Comparison of ENCODE assay signal across 8 cellular contexts in genomic region chr2:237726401-237726830, GRCh38.
DNase-seq lines count a peak whose midpoint lies in the region; ATAC-seq and TF ChIP-seq lines count a peak whose summit lies in the region.

No MANE protein-coding gene starts in this region.

- H3K4me3 ChIP-seq in SK-N-SH (ENCODE audit: low read depth in 2 of 2, low read length in 1 of 2) = no peak overlapping the region
- H3K4me3 ChIP-seq in heart right ventricle = no peak overlapping the region
- no peak overlapping the region for H3K4me3 ChIP-seq in subcutaneous abdominal adipose tissue (ENCODE audit: low read depth in 1 of 5, low read length in 5 of 5)
- no peak overlapping the region for H3K4me3 ChIP-seq in smooth muscle cell

- H3K27me3 ChIP-seq in SK-N-SH (ENCODE audit: insufficient read depth) (no peaks in the 10 kb centered on the region), heart right ventricle (no peaks in the 10 kb centered on the region), subcutaneous abdominal adipose tissue (ENCODE audit: control insufficient read depth in 5 of 5, insufficient read depth in 4 of 5, low read length in 5 of 5) (no peaks in the 10 kb centered on the region), smooth muscle cell (ENCODE audit: low read depth) (no peaks in the 10 kb centered on the region)

- no peak; a peak in 2 of 4 replicates for TF ChIP-seq EP300 in SK-N-SH (IDR thresholded peaks at IDR 0.05; ENCODE audit: borderline replicate concordance in 1 of 2, low read depth in 1 of 2, low read length in 1 of 2)

- H3K9me3 ChIP-seq in SK-N-SH (no peaks in the 10 kb centered on the region), heart right ventricle (no peaks in the 10 kb centered on the region), subcutaneous abdominal adipose tissue (ENCODE audit: control insufficient read depth in 5 of 5, low read length in 5 of 5) (no peaks in the 10 kb centered on the region), smooth muscle cell (replicated peaks; ENCODE audit: low read depth) (no peaks in the 10 kb centered on the region)

- H3K36me3 ChIP-seq in SK-N-SH (replicated peaks in 1 of 2; ENCODE audit: control insufficient read depth in 1 of 2, insufficient read depth in 2 of 2, low read length in 1 of 2) (peaks cover 21 to 23% of the 10 kb centered on the region in 2 experiments), heart right ventricle (peaks cover 0 to 40% (median 0%) of the 10 kb centered on the region in 9 donors), subcutaneous abdominal adipose tissue (ENCODE audit: control insufficient read depth in 5 of 5, insufficient read depth in 5 of 5, low read length in 5 of 5) (peaks cover 0 to 9% (median 0%) of the 10 kb centered on the region in 5 donors), smooth muscle cell (ENCODE audit: low read depth) (no peaks in the 10 kb centered on the region)

- peaks cover 49% of the 10 kb centered on the region for H4K20me1 ChIP-seq in SK-N-SH (ENCODE audit: insufficient read depth)
- peaks cover 55% of the 10 kb centered on the region for H4K20me1 ChIP-seq in smooth muscle cell (ENCODE audit: low read depth)

- H3K79me2 ChIP-seq in SK-N-SH (ENCODE audit: insufficient read depth) (peaks cover 98% of the 10 kb centered on the region), smooth muscle cell (ENCODE audit: low read depth) (peaks cover 50% of the 10 kb centered on the region)

- H2AFZ ChIP-seq in SK-N-SH (ENCODE audit: low read depth) = no peak overlapping the region
- H2AFZ ChIP-seq in smooth muscle cell (ENCODE audit: low read depth) = no peak overlapping the region

- POLR2A ChIA-PET in SK-N-SH (lab: Yijun Ruan, JAX) = no interaction called here

- no peak for TF ChIP-seq RAD21 in SK-N-SH (IDR thresholded peaks at IDR 0.05; ENCODE audit: low read length)

- TF ChIP-seq CTCF in SK-N-SH (IDR thresholded peaks at IDR 0.05) (no peak), heart right ventricle (IDR thresholded peaks at IDR 0.05) (no peak), smooth muscle cell (IDR thresholded peaks at IDR 0.05; ENCODE audit: borderline replicate concordance, insufficient read depth, poor library complexity, severe bottlenecking) (no peak)

- no peaks in the 10 kb centered on the region for H3K9me2 ChIP-seq in SK-N-SH

- intact Hi-C loops in heart right ventricle (cut with DNase I) = no loop called here

- DNase-seq in NCI-H1105 (lab: John Stamatoyannopoulos, UW) (peak; percentile 92), SK-N-SH (peak; percentile 65), heart right ventricle (peak in 1 of 2 donors; percentile 79), smooth muscle cell (lab: John Stamatoyannopoulos, UW; ENCODE audit: unreplicated experiment) (no peak)

- peaks cover 34% of the 10 kb centered on the region for H3F3A ChIP-seq in SK-N-SH (replicated peaks; ENCODE audit: insufficient read depth)
- H3F3A ChIP-seq in smooth muscle cell (ENCODE audit: low read depth) = no peaks in the 10 kb centered on the region

- ATAC-seq in heart right ventricle (peak in 7 of 8 donors; percentile 14 to 76 (median 64)), GM21360 (IDR thresholded peaks at IDR 0.05; ENCODE audit: unreplicated experiment) (no peak), GM21619 (IDR thresholded peaks at IDR 0.05; ENCODE audit: unreplicated experiment) (no peak), GM21390 (IDR thresholded peaks at IDR 0.05; ENCODE audit: unreplicated experiment) (no peak)

- H3K4me1 ChIP-seq in SK-N-SH (ENCODE audit: control insufficient read depth in 1 of 2, insufficient read depth in 2 of 2, low read depth in 1 of 2, low read length in 1 of 2) (peaks cover 41 to 50% of the 10 kb centered on the region in 2 experiments), heart right ventricle (peaks cover 16 to 98% (median 93%) of the 10 kb centered on the region in 9 donors), subcutaneous abdominal adipose tissue (ENCODE audit: control insufficient read depth in 5 of 5, insufficient read depth in 5 of 5, low read length in 5 of 5) (peaks cover 5 to 79% (median 34%) of the 10 kb centered on the region in 5 donors), smooth muscle cell (ENCODE audit: low read depth) (peaks cover 13% of the 10 kb centered on the region)

- H3K27ac ChIP-seq in SK-N-SH (ENCODE audit: low read depth in 2 of 2, low read length in 1 of 2) (peak overlapping the region; percentile 63 to 65), heart right ventricle (peak overlapping the region in 7 of 10 donors; percentile 45 to 68 (median 55)), subcutaneous abdominal adipose tissue (ENCODE audit: low read depth, low read length) (peak overlapping the region; percentile 23), smooth muscle cell (ENCODE audit: low read depth) (no peak overlapping the region)

- H3K9ac ChIP-seq in SK-N-SH = no peak overlapping the region
- no peak overlapping the region for H3K9ac ChIP-seq in subcutaneous abdominal adipose tissue (ENCODE audit: low read length in 5 of 5)
- no peak overlapping the region for H3K9ac ChIP-seq in smooth muscle cell (ENCODE audit: low read depth)

- CTCF ChIA-PET in SK-N-SH (lab: Yijun Ruan, JAX) = interaction anchor here (0.8 to 2.8 kb wide), 6 partner anchors 9 to 152 kb away, joined by 3 to 14 read pairs (median 4); no protein-coding TSS in a partner anchor

- H3K4me2 ChIP-seq in SK-N-SH (peak overlapping the region; percentile 38; the same call in 1 of the 2 replicates), smooth muscle cell (no peak overlapping the region)

- 33% methylated on average over 7 of the region's 7 CpGs for WGBS in SK-N-SH (ENCODE audit: low lambda C conversion rate)
- WGBS in heart right ventricle, 2 donors = 12 to 14% methylated on average over 7 of the region's 7 CpGs
- WGBS in smooth muscle cell (ENCODE audit: low lambda C conversion rate) = 76% methylated on average over 7 of the region's 7 CpGs

TF ChIP-seq in SK-N-SH, 30 proteins besides CTCF, POLR2A, EP300 and RAD21:
- peak; percentile 31 for TF ChIP-seq CHD2 (IDR thresholded peaks at IDR 0.05; ENCODE audit: low read length, partially characterized antibody)
- peak; percentile 52 for TF ChIP-seq USF2 (IDR thresholded peaks at IDR 0.05; ENCODE audit: borderline replicate concordance, low read depth, low read length)
- TF ChIP-seq PBX3 (IDR thresholded peaks at IDR 0.05) = no peak
- peak; percentile 59 for TF ChIP-seq NFIC (IDR thresholded peaks at IDR 0.05; ENCODE audit: borderline replicate concordance)
- TF ChIP-seq RCOR1 (IDR thresholded peaks at IDR 0.05; ENCODE audit: low read length) = peak; percentile 56; the same call in 1 of the 2 replicates
- peak; percentile 45; the same call in 1 of the 2 replicates for TF ChIP-seq TCF12 (IDR thresholded peaks at IDR 0.05)
- no peak for TF ChIP-seq FOXJ3 (CRISPR knock-in tag; IDR thresholded peaks at IDR 0.05)
- no peak for TF ChIP-seq FOXM1 (IDR thresholded peaks at IDR 0.05; ENCODE audit: low read depth)
- TF ChIP-seq MXI1 (IDR thresholded peaks at IDR 0.05; ENCODE audit: low read depth, low read length) = peak; percentile 71; the same call in 1 of the 2 replicates
- TF ChIP-seq RXRA (IDR thresholded peaks at IDR 0.05; ENCODE audit: borderline replicate concordance, low read depth) = no peak
- no peak for TF ChIP-seq EZH2phosphoT487 (IDR thresholded peaks at IDR 0.05; ENCODE audit: borderline replicate concordance, low read depth)
- TF ChIP-seq USF1 (IDR thresholded peaks at IDR 0.05; ENCODE audit: borderline replicate concordance, low read depth) = peak; percentile 84
- TF ChIP-seq TEAD4 (IDR thresholded peaks at IDR 0.05; ENCODE audit: borderline replicate concordance, insufficient read depth) = no peak

Comparison
In these comparisons a context has a peak if more than half of its experiments do, and no peak if none do; other contexts are left out.
1. ATAC-seq: peak in heart right ventricle (7 of 8); none in GM21360 (single experiment), GM21619 (single experiment) and GM21390 (single experiment).